Comparison of ENCODE assay signal across 8 cellular contexts in genomic region chr17:72402727-72403210, GRCh38.
"Had no signal": no experiment of that assay in that cellular context is flagged by ENCODE, and none has a peak within 500 bp of the region (broad histone marks: within the 10 kb centered on the region; RNA-seq: fewer than 3 reads in every experiment).

No MANE protein-coding gene starts in this region.

- H3K4me2 ChIP-seq: GM23338, KMS-11 had no signal

- H3K36me3 Mint-ChIP-seq: IgD-negative memory B cell had no signal

- H3K9me3 Mint-ChIP-seq: GM23338, H9 had no signal

- H3K4me3 Mint-ChIP-seq: GM23338, H9, IgD-negative memory B cell had no signal

- H3K27me3 Mint-ChIP-seq: IgD-negative memory B cell had no signal

- H3K27ac ChIP-seq: KMS-11 had no signal

- H2AFZ ChIP-seq: GM23338 had no signal

- ATAC-seq: GM23338 had no signal

- H3K27ac Mint-ChIP-seq: GM23338, H9, IgD-negative memory B cell had no signal

- H3K4me3 ChIP-seq: GM23338 had no signal

- FAIRE-seq: H1, H54 had no signal

- DNase-seq: H9, HCEC 1CT, KBM-7 had no signal
